Comparison of ENCODE assay signal across 10 cellular contexts in genomic region chr1:29709711-29710169, GRCh38.
DNase-seq lines count a peak whose midpoint lies in the region; ATAC-seq and TF ChIP-seq lines count a peak whose summit lies in the region.
"Had no signal": no experiment of that assay in that cellular context is flagged by ENCODE, and none has a peak within 500 bp of the region (broad histone marks: within the 10 kb centered on the region; RNA-seq: fewer than 3 reads in every experiment).

No MANE protein-coding gene starts in this region.

- peak overlapping the region; percentile 72 for H3K9ac ChIP-seq in BLaER1
- H3K9ac ChIP-seq: parathyroid adenoma had no signal

- no peak for ATAC-seq in GM19395 (IDR thresholded peaks at IDR 0.05; ENCODE audit: unreplicated experiment)
- no peak for ATAC-seq in activated CD4-positive, CD25-positive, alpha-beta regulatory T cell treated with anti-CD3 and anti-CD28 coated beads, Interleukin-2, amount 50 U/mL, for 24 hours

- TF ChIP-seq CTCF in hepatocyte (IDR thresholded peaks at IDR 0.05; ENCODE audit: poor library complexity) = no peak

- no peaks in the 10 kb centered on the region for H3K27me3 ChIP-seq in BLaER1
- peaks cover 15% of the 10 kb centered on the region for H3K27me3 ChIP-seq in hepatocyte

- DNase-seq in HK-2 (ENCODE audit: unreplicated experiment) (peak; percentile 47), T1000 (lab: John Stamatoyannopoulos, UW) (peak; percentile 39), hepatocyte (ENCODE audit: low spot score) (no peak), NOMO-1 (lab: John Stamatoyannopoulos, UW; ENCODE audit: unreplicated experiment in 2 of 2) (no peak), islet precursor cell (no peak)
- DNase-seq: erythroblast had no signal

- no peaks in the 10 kb centered on the region for H3K36me3 ChIP-seq in BLaER1
- H3K36me3 ChIP-seq in hepatocyte (replicated peaks; ENCODE audit: insufficient read depth, low read depth) = no peaks in the 10 kb centered on the region

- H3K79me2 ChIP-seq in hepatocyte = no peaks in the 10 kb centered on the region
- H3K79me2 ChIP-seq: parathyroid adenoma had no signal

- H3K4me1 ChIP-seq in BLaER1 (peaks cover 74% of the 10 kb centered on the region), hepatocyte (ENCODE audit: insufficient read depth) (no peaks in the 10 kb centered on the region)
- H3K4me1 ChIP-seq: parathyroid adenoma had no signal

- H4K20me1 ChIP-seq in BLaER1 (no peaks in the 10 kb centered on the region), hepatocyte (ENCODE audit: insufficient read depth, poor library complexity, severe bottlenecking) (no peaks in the 10 kb centered on the region)

- H3K9me3 ChIP-seq in BLaER1 (no peaks in the 10 kb centered on the region), hepatocyte (ENCODE audit: low read depth) (no peaks in the 10 kb centered on the region)

- H2AFZ ChIP-seq in hepatocyte = no peak overlapping the region
- H2AFZ ChIP-seq: parathyroid adenoma had no signal

- H3K4me2 ChIP-seq in BLaER1 (peak overlapping the region; percentile 91), hepatocyte (no peak overlapping the region)

- H3K27ac ChIP-seq in BLaER1 (peak overlapping the region; percentile 93), hepatocyte (peak overlapping the region; percentile 82)
- H3K27ac ChIP-seq: parathyroid adenoma had no signal

- 36% methylated on average over 8 of the region's 8 CpGs for WGBS in hepatocyte (ENCODE audit: low lambda C conversion rate, missing lambda C conversion rate)

- H3K9me2 ChIP-seq in hepatocyte (replicated peaks; ENCODE audit: insufficient read depth) = no peaks in the 10 kb centered on the region

- no peak overlapping the region for H3K4me3 ChIP-seq in BLaER1
- H3K4me3 ChIP-seq in hepatocyte = no peak overlapping the region

Comparison
In these comparisons a context has a peak if more than half of its experiments do, and no peak if none do; other contexts are left out.
1. DNase-seq: peak in HK-2 (single experiment) and T1000 (single experiment); none in hepatocyte (single experiment), NOMO-1 (0 of 2) and islet precursor cell (single experiment).